In the genomic region with DNA sequence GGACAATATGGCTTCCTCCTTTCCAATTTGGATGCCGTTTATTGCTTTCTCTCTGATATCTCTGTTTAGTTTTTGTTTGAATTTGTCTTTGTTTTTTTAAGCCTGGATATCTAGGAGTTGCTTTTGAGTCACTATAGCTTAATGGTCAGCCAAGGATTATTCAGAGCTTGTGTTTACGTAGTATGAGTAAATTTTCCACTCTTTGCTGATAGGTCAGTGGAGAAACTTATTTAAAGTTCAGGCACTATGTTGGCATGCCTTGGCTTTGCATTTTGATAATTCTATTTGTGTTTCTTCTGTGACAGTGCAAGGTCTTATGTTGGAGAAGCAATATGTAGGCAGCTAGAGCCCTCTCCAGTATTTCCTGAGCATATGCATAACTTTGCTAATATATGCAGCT, we compare ENCODE assay signal across 18 cellular contexts.
"Had no signal": no experiment of that assay in that cellular context is flagged by ENCODE, and none has a peak within 500 bp of the region (broad histone marks: within the 10 kb centered on the region; RNA-seq: fewer than 3 reads in every experiment).

No MANE protein-coding gene starts in this region.

- H3K36me3 ChIP-seq: adrenal gland, right lobe of liver, stomach, upper lobe of left lung, WERI-Rb-1 had no signal

- H3K27me3 ChIP-seq: adrenal gland, right lobe of liver, stomach, testis, upper lobe of left lung had no signal

- ATAC-seq: activated CD8-positive, alpha-beta memory T cell treated with anti-CD3 and anti-CD28 coated beads, Interleukin-2, amount 10 ng/mL, durations not matched to agents 7 days and 5 days; right lobe of liver had no signal

- H3K9me3 ChIP-seq: adrenal gland, right lobe of liver, stomach, testis, upper lobe of left lung had no signal

- H3K4me1 ChIP-seq: adrenal gland, right lobe of liver, stomach, testis, upper lobe of left lung had no signal

- DNase-seq: activated CD4-positive, alpha-beta memory T cell treated with anti-CD3 and anti-CD28 coated beads for 36 hours; activated CD8-positive, alpha-beta memory T cell treated with anti-CD3 and anti-CD28 coated beads, Interleukin-2, amount 10 ng/mL, durations not matched to agents 7 days and 5 days; activated effector memory CD4-positive, alpha-beta T cell treated with Interleukin-2 at 50 U/mL for 16 hours; activated naive CD4-positive, alpha-beta T cell treated with anti-CD3 and anti-CD28 coated beads, Interleukin-2, amount 50 U/mL, for 16 hours; activated T-cell treated with anti-CD3 and anti-CD28 coated beads, Interleukin-2, amount 50 U/mL, for 1 hour; adrenal gland; cerebellar nuclear complex; effector CD8-positive, alpha-beta T cell; hypothalamus; nephron progenitor cell; right lobe of liver; stomach; T-helper 1 cell; T1000; testis; upper lobe of left lung; WERI-Rb-1 had no signal

- H3K27ac ChIP-seq: adrenal gland, right lobe of liver, SK-N-MC, stomach, testis, upper lobe of left lung, WERI-Rb-1 had no signal

- H3K4me3 ChIP-seq: adrenal gland, right lobe of liver, SK-N-MC, stomach, testis, upper lobe of left lung had no signal
